ENCODE assay signal across 8 cellular contexts in genomic region chr20:12207875-12208274, GRCh38.
DNase-seq lines count a peak whose midpoint lies in the region; ATAC-seq and TF ChIP-seq lines count a peak whose summit lies in the region.

No MANE protein-coding gene starts in this region.

- TF ChIP-seq CTCF in WI38 (IDR thresholded peaks at IDR 0.05; ENCODE audit: low read depth, low read length) (peak; percentile 89), GM20000 (IDR thresholded peaks at IDR 0.05; ENCODE audit: extremely low read depth, missing control alignments) (no peak)

- DNase-seq in COLO829 (ENCODE audit: low spot score) (peak; percentile 33), kidney tubule cell (ENCODE audit: low spot score) (peak; percentile 23), T-helper 17 cell (no peak), GM20000 (ENCODE audit: low spot score) (no peak)
- DNase-seq in activated CD4-positive, CD25-positive, alpha-beta regulatory T cell (lab: John Stamatoyannopoulos, UW), result no peak
- DNase-seq in activated CD8-positive, alpha-beta memory T cell treated with anti-CD3 and anti-CD28 coated beads, Interleukin-2, amount 50 U/mL, for 4 hours, result no peak

- no peaks in the 10 kb centered on the region for H3K9me3 ChIP-seq in T-helper 17 cell (ENCODE audit: control insufficient read depth, low read length, poor library complexity, severe bottlenecking)

- H3K27ac Mint-ChIP-seq in T-helper 17 cell, result no peak overlapping the region

- H3K4me1 Mint-ChIP-seq in T-helper 17 cell, result no peaks in the 10 kb centered on the region

- no peak overlapping the region for H3K4me3 Mint-ChIP-seq in T-helper 17 cell

- H3K27me3 Mint-ChIP-seq in T-helper 17 cell, result no peaks in the 10 kb centered on the region

- no peak overlapping the region for H3K4me3 ChIP-seq in WI38 (ENCODE audit: low read depth, low read length)

- H3K36me3 Mint-ChIP-seq in T-helper 17 cell (ENCODE audit: low read depth), result no peaks in the 10 kb centered on the region

- peak; percentile 72 for ATAC-seq in HG02610 (IDR thresholded peaks at IDR 0.05; ENCODE audit: unreplicated experiment)
- no peak for ATAC-seq in T-helper 17 cell

Comparison
In these comparisons a context has a peak if more than half of its experiments do, and no peak if none do; other contexts are left out.
1. DNase-seq: peak in COLO829 (single experiment) and kidney tubule cell (single experiment); none in activated CD4-positive, CD25-positive, alpha-beta regulatory T cell (0 of 4), T-helper 17 cell (0 of 3), activated CD8-positive, alpha-beta memory T cell treated with anti-CD3 and anti-CD28 coated beads, Interleukin-2, amount 50 U/mL, for 4 hours (single experiment) and GM20000 (single experiment).